7 cellular contexts compared by ENCODE assay signal in the genomic region with DNA sequence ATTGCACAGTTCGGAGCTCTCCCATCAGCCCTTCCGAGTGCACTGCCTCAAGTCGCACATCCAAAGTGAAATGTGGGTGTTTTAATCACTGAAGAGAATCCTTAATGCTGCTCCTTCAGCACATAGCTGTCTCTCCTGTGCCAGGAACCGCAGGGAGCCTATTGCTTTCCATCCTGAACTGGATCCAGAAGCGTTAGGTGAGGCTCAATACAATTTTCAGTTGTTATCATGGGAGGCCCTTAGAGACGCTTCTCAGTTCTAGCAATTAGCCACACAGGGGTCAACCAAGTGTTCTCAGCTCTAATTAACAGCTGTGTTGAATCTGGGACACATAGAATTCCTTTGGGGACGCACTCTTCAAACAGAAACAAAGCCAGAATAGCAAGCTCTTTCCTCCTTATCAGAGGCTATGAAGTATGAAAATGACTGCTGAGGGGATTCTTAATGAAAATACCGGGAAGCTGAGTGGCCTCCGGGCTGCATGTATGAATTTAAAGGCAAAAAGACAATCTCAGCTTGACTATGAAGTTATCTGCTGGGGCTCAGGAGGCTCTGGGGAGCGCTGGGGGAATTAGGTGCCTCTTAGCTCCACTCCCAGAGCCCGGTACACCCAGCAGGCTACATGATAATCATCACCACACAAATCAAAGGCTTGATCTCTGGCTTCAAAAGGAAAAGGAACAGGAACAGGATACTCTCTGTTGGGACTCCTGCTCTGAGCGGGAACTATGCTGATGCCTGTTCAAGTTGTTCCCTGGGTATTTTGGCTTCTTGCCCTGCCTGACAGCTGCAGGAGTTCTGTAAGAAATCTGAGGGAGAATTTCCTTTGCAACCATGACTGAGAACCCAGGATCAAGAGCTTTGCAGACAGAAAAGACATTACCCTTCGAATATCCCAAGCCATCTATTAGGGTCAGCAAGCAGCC. TPM values are rescaled to one million over a fixed set of nuclear protein-coding genes. Genes with fewer than 3 reads are reported as not detected.
A peak's percentile ranks its signal among the peaks of the same experiment; 100 is the strongest.
DNase-seq lines count a peak whose midpoint lies in the region; ATAC-seq, FAIRE-seq and TF ChIP-seq lines count a peak whose summit lies in the region.

No MANE protein-coding gene starts in this region.

- DNase-seq in NCI-H2227 treated with DMSO at 0.1 percent for 48 hours (lab: John Stamatoyannopoulos, UW) (peak; percentile 23), endothelial cell of umbilical vein (ENCODE audit: low read depth, low spot score) (peak; percentile 83), mucosa of gallbladder (ENCODE audit: low spot score) (peak; percentile 62), upper lobe of right lung (no peak), HAP-1 (ENCODE audit: low spot score in 2 of 2) (no peak), RPMI8226 (no peak)
- no peak for DNase-seq in activated naive CD4-positive, alpha-beta T cell treated with anti-CD3 and anti-CD28 coated beads, Interleukin-2, amount 50 U/mL, for 16 hours

- no peaks in the 10 kb centered on the region for H3K79me2 ChIP-seq in endothelial cell of umbilical vein (ENCODE audit: control insufficient read depth, insufficient read depth, low read length)

- ATAC-seq in upper lobe of right lung, result peak; percentile 76

- no peak overlapping the region for H3K9ac ChIP-seq in endothelial cell of umbilical vein (replicated peaks; ENCODE audit: extremely low read depth, insufficient read depth, low read length)

- BruUV-seq in endothelial cell of umbilical vein (replicated peaks; lab: Mats Ljungman, UMichigan), result no TSS peak

- no peak for TF ChIP-seq POLR2A in endothelial cell of umbilical vein (IDR thresholded peaks at IDR 0.05; ENCODE audit: low read depth, low read length)

- H3K27ac ChIP-seq in endothelial cell of umbilical vein (ENCODE audit: insufficient read depth, low read depth, low read length) (no peak overlapping the region), upper lobe of right lung (peak overlapping the region; percentile 79)

- in situ Hi-C loops in HAP-1 (cut with MboI; ENCODE audit: low sequenced_read_pairs), result no loop called here

- no peaks in the 10 kb centered on the region for H3K36me3 ChIP-seq in endothelial cell of umbilical vein (ENCODE audit: control insufficient read depth in 2 of 2, extremely low read depth in 1 of 2, insufficient read depth in 2 of 2, low read length in 2 of 2)
- H3K36me3 ChIP-seq in upper lobe of right lung, result no peaks in the 10 kb centered on the region
- no peaks in the 10 kb centered on the region for H3K36me3 ChIP-seq in HAP-1 (replicated peaks)

- H3K4me1 ChIP-seq in endothelial cell of umbilical vein (ENCODE audit: control insufficient read depth, extremely low read depth, insufficient read depth, low read length), result peaks cover 8% of the 10 kb centered on the region
- H3K4me1 ChIP-seq in upper lobe of right lung, result peaks cover 29% of the 10 kb centered on the region
- H3K4me1 ChIP-seq in HAP-1, result no peaks in the 10 kb centered on the region

- TF ChIP-seq CTCF in endothelial cell of umbilical vein (IDR thresholded peaks at IDR 0.05; ENCODE audit: extremely low read depth in 1 of 2, insufficient read depth in 1 of 2, low read depth in 1 of 2, low read length in 2 of 2) (no peak), upper lobe of right lung (IDR thresholded peaks at IDR 0.05) (no peak)

- peak; percentile 94 for FAIRE-seq in endothelial cell of umbilical vein (lab: Jason Lieb, UNC)

- H3K9me1 ChIP-seq in endothelial cell of umbilical vein (replicated peaks; ENCODE audit: control insufficient read depth, extremely low read depth, insufficient read depth, low read length), result no peaks in the 10 kb centered on the region

- H3K4me3 ChIP-seq in endothelial cell of umbilical vein (replicated peaks in 1 of 3; ENCODE audit: insufficient read depth in 1 of 3, low read depth in 1 of 3, low read length in 3 of 3) (no peak overlapping the region), upper lobe of right lung (peak overlapping the region; percentile 11), HAP-1 (no peak overlapping the region)

- H3K9me3 ChIP-seq in endothelial cell of umbilical vein (replicated peaks; ENCODE audit: control insufficient read depth, insufficient read depth, low read length), result no peaks in the 10 kb centered on the region
- H3K9me3 ChIP-seq in upper lobe of right lung, result no peaks in the 10 kb centered on the region
- H3K9me3 ChIP-seq in HAP-1, result no peaks in the 10 kb centered on the region

- H3K27me3 ChIP-seq in endothelial cell of umbilical vein (ENCODE audit: control insufficient read depth in 2 of 2, insufficient read depth in 2 of 2, low read length in 2 of 2) (no peaks in the 10 kb centered on the region), upper lobe of right lung (no peaks in the 10 kb centered on the region), HAP-1 (ENCODE audit: low read depth) (no peaks in the 10 kb centered on the region)

- peak overlapping the region; percentile 16 for H3K4me2 ChIP-seq in endothelial cell of umbilical vein (ENCODE audit: insufficient read depth, low read length)

- H4K20me1 ChIP-seq in endothelial cell of umbilical vein (replicated peaks; ENCODE audit: control insufficient read depth, extremely low read depth, insufficient read depth, low read length), result no peaks in the 10 kb centered on the region

- H2AFZ ChIP-seq in endothelial cell of umbilical vein (ENCODE audit: low read depth, low read length), result peak overlapping the region; percentile 58

- POLR2A ChIA-PET in endothelial cell of umbilical vein (lab: Charles Lee), result interaction anchor here (0.7 to 0.8 kb wide), 2 partner anchors 21 to 34 kb away, joined by 3 to 4 read pairs; no protein-coding TSS in a partner anchor

- dilution Hi-C loops in endothelial cell of umbilical vein (cut with MboI; ENCODE audit: extremely low pct_ligation_motif_present, low sequenced_read_pairs), result no loop called here

- CTCF ChIA-PET in endothelial cell of umbilical vein (lab: Charles Lee), result interaction anchor here (1.2 to 2.7 kb wide), 9 partner anchors 10 to 392 kb away, joined by 3 to 17 read pairs (median 4); no protein-coding TSS in a partner anchor

- intact Hi-C loops in endothelial cell of umbilical vein (cut with micrococcal nuclease) (loop anchor here (5.0 kb wide), 1 partner anchor 57 kb away; the partner anchor contains the start of gene NCOA1), upper lobe of right lung (cut with DNase I) (no loop called here)

TF ChIP-seq in endothelial cell of umbilical vein, 7 proteins besides CTCF, POLR2A, EP300 and RAD21:
- TF ChIP-seq POLR2AphosphoS5 (IDR thresholded peaks at IDR 0.05; ENCODE audit: insufficient read depth, low read depth, low read length), result no peak
- peak; percentile 34 for TF ChIP-seq GATA2 (IDR thresholded peaks at IDR 0.05; ENCODE audit: insufficient read depth, insufficient read length, low read depth, low read length)

RNA-seq across cellular contexts. Expression of gene NCOA1, which starts 55.4 kb away (rescaled TPM):
- 10.9 and 14.1 TPM in 2 replicates for total RNA-seq in endothelial cell of umbilical vein
- polyA plus RNA-seq in endothelial cell of umbilical vein, result 11.3 and 11.4 TPM in 2 replicates
- polyA plus RNA-seq in endothelial cell of umbilical vein (2011; cell fraction: cytosol; rRNA removed), result 10.4 and 10.5 TPM in 2 replicates
- 26.3 TPM in 2 replicates for polyA plus RNA-seq in endothelial cell of umbilical vein (2011; cell fraction: nucleus; rRNA removed)
- 8.1 and 8.5 TPM in 2 replicates for polyA plus RNA-seq in endothelial cell of umbilical vein (2012)
- 52.9 and 57.8 TPM in 2 replicates for polyA minus RNA-seq in endothelial cell of umbilical vein
- 6.9 TPM for polyA minus RNA-seq in endothelial cell of umbilical vein (2011; cell fraction: cytosol; rRNA and poly(A)+ RNA removed)
- 102 and 168 TPM in 2 replicates for polyA minus RNA-seq in endothelial cell of umbilical vein (2011; cell fraction: nucleus; rRNA and poly(A)+ RNA removed)
- 31.6 TPM for total RNA-seq in mucosa of gallbladder
- 46.9 TPM for total RNA-seq in upper lobe of right lung

Comparison
In these comparisons a context has a peak if more than half of its experiments do, and no peak if none do; other contexts are left out.
1. DNase-seq: peak in NCI-H2227 treated with DMSO at 0.1 percent for 48 hours (single experiment), endothelial cell of umbilical vein (single experiment) and mucosa of gallbladder (single experiment); none in upper lobe of right lung (single experiment), activated naive CD4-positive, alpha-beta T cell treated with anti-CD3 and anti-CD28 coated beads, Interleukin-2, amount 50 U/mL, for 16 hours (single experiment), HAP-1 (0 of 2) and RPMI8226 (single experiment).